8 cellular contexts compared by ENCODE assay signal in genomic region chr1:74468982-74469603, GRCh38. TPM values are rescaled to one million over a fixed set of nuclear protein-coding genes. Genes with fewer than 3 reads are reported as not detected.
DNase-seq lines count a peak whose midpoint lies in the region; ATAC-seq and TF ChIP-seq lines count a peak whose summit lies in the region.

No MANE protein-coding gene starts in this region.

- no peaks in the 10 kb centered on the region for H3K27me3 ChIP-seq in lower lobe of right lung (ENCODE audit: low read depth)

- TF ChIP-seq CTCF in lower lobe of right lung (IDR thresholded peaks at IDR 0.05) (peak; percentile 60), omental fat pad (IDR thresholded peaks at IDR 0.05) (no peak)

- intact Hi-C loops in lower lobe of right lung (cut with DNase I), result no loop called here

- H3K4me1 ChIP-seq in lower lobe of right lung, result no peaks in the 10 kb centered on the region

- no peaks in the 10 kb centered on the region for H3K9me3 ChIP-seq in lower lobe of right lung

- H3K4me3 ChIP-seq in lower lobe of right lung, result no peak overlapping the region

- H3K36me3 ChIP-seq in lower lobe of right lung, result no peaks in the 10 kb centered on the region

- DNase-seq in DMS114 treated with DMSO at 0.1 percent for 48 hours (lab: John Stamatoyannopoulos, UW; ENCODE audit: unreplicated experiment), result peak; percentile 56
- DNase-seq in NCI-H526 treated with DMSO at 0.1 percent for 48 hours (lab: John Stamatoyannopoulos, UW), result peak; percentile 29
- DNase-seq in cerebellum (ENCODE audit: low spot score), result peak; percentile 49
- no peak for DNase-seq in lower lobe of right lung
- no peak for DNase-seq in activated T-cell treated with anti-CD3 and anti-CD28 coated beads, Interleukin-2, amount 50 U/mL, for 1 hour
- DNase-seq in omental fat pad (ENCODE audit: low spot score), result no peak
- DNase-seq in GF-D8 (lab: John Stamatoyannopoulos, UW), result no peak

- no peak overlapping the region for H3K27ac ChIP-seq in lower lobe of right lung

- peak; percentile 65 for ATAC-seq in HG02885 (IDR thresholded peaks at IDR 0.05; ENCODE audit: poor library complexity, unreplicated experiment)
- ATAC-seq in lower lobe of right lung, result peak in 1 of 2 donors; percentile 52
- ATAC-seq in omental fat pad (ENCODE audit: low FRiP score), result no peak

RNA-seq across cellular contexts. Expression of gene LRRC53, which starts 43.3 kb away (rescaled TPM):
- total RNA-seq in cerebellum (0.27 TPM), lower lobe of right lung (not detected), omental fat pad (not detected)

Comparison
In these comparisons a context has a peak if more than half of its experiments do, and no peak if none do; other contexts are left out.
1. DNase-seq: peak in DMS114 treated with DMSO at 0.1 percent for 48 hours (single experiment), NCI-H526 treated with DMSO at 0.1 percent for 48 hours (single experiment) and cerebellum (single experiment); none in lower lobe of right lung (single experiment), activated T-cell treated with anti-CD3 and anti-CD28 coated beads, Interleukin-2, amount 50 U/mL, for 1 hour (single experiment), omental fat pad (single experiment) and GF-D8 (single experiment).